12 cellular contexts compared by ENCODE assay signal in the genomic region with DNA sequence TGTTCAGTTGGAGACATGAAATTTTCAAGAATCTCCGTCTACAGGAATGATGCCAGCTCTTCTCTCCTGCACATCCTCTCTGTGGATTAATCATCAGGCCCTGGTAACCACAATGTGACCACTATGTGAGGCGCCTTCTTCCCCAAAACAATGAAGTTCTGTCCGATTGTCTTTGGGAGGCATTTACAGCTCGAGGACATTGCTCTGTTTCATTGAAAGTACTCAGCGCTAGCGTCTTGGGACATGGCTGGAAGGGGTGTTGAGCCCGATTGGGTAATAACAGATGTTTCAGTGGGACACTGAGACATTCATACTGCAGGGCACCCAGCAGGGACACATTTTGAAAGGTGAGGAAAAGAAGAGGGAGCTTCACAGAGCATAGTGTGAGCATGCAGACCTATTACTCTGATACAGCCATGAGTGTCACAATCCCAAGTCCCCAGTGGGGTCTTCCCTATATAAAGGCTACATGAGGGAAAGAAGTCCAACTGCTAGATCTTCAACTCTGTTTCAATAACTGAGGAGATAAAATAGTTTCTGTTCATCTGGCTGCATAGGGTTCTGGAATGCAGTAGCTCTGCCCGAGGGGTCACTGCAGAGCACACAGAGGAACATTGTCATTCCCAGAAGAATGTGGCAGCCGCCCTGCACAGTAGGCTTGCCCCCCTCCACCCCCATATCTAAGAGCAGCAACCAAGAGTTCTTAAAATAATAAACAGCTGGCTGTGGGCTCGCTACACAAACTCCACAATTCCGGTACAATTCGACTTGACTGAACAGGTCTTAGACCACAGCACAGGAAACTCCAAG.
DNase-seq lines count a peak whose midpoint lies in the region; ATAC-seq and TF ChIP-seq lines count a peak whose summit lies in the region.
"Had no signal": no experiment of that assay in that cellular context is flagged by ENCODE, and none has a peak within 500 bp of the region (broad histone marks: within the 10 kb centered on the region; RNA-seq: fewer than 3 reads in every experiment).

No MANE protein-coding gene starts in this region.

- H3K36me3 ChIP-seq in ectodermal cell (ENCODE audit: control insufficient read depth, insufficient read depth, low read length) (no peaks in the 10 kb centered on the region), liver (ENCODE audit: control insufficient read depth in 4 of 4, insufficient read depth in 3 of 4, low read depth in 1 of 4, low read length in 3 of 4) (no peaks in the 10 kb centered on the region), Peyer's patch (no peaks in the 10 kb centered on the region)

- no peak overlapping the region for H3K9ac ChIP-seq in liver (ENCODE audit: low read depth in 1 of 2, low read length in 2 of 2)

- no peak for TF ChIP-seq POLR2A in Peyer's patch (IDR thresholded peaks at IDR 0.05)

- DNase-seq in AG10803 (ENCODE audit: low read depth) (peak; percentile 96), OCI-M1 (lab: John Stamatoyannopoulos, UW) (peak; percentile 6), Peyer's patch (no peak), GOT3 (lab: John Stamatoyannopoulos, UW) (no peak)
- DNase-seq: aorta; CD8-positive, alpha-beta T cell; NCI-H1930; stimulated activated CD4-positive, alpha-beta T cell treated with anti-CD3 and anti-CD28 coated beads, Interleukin-2, amount 100 ng/mL, for 48 hours had no signal

- 92 to 93% methylated on average over 12 of the region's 12 CpGs for WGBS in ectodermal cell, 2 experiments
- 76% methylated on average over 12 of the region's 12 CpGs for WGBS in liver

- no peak for TF ChIP-seq RAD21 in liver (IDR thresholded peaks at IDR 0.05)

- H3K9me3 ChIP-seq in ectodermal cell (ENCODE audit: control insufficient read depth, low read length), result no peaks in the 10 kb centered on the region
- H3K9me3 ChIP-seq in liver (ENCODE audit: control insufficient read depth in 4 of 4, low read length in 3 of 4), result no peaks in the 10 kb centered on the region
- H3K9me3 ChIP-seq in Peyer's patch, result no peaks in the 10 kb centered on the region

- TF ChIP-seq CTCF in AG10803 (conservative IDR thresholded peaks at IDR 0.05; ENCODE audit: low read length) (peak; percentile 29; the same call in 1 of the 2 replicates), liver (IDR thresholded peaks at IDR 0.05; ENCODE audit: low read depth, low read length, missing input control) (no peak), Peyer's patch (IDR thresholded peaks at IDR 0.05) (no peak)

- H3K27ac ChIP-seq in ectodermal cell (ENCODE audit: insufficient read depth, low read depth, low read length, poor library complexity, severe bottlenecking) (peak overlapping the region; percentile 31), liver (ENCODE audit: low read depth in 1 of 2, low read length in 2 of 2) (no peak overlapping the region), Peyer's patch (no peak overlapping the region)

- peak overlapping the region; percentile 24 for H3K4me3 ChIP-seq in AG10803 (ENCODE audit: low read length)
- no peak overlapping the region for H3K4me3 ChIP-seq in ectodermal cell (ENCODE audit: insufficient read depth, low read depth, low read length)
- H3K4me3 ChIP-seq in liver (ENCODE audit: low read depth in 1 of 3, low read length in 3 of 3), result no peak overlapping the region
- no peak overlapping the region for H3K4me3 ChIP-seq in Peyer's patch

- ATAC-seq in HG03457 (IDR thresholded peaks at IDR 0.05; ENCODE audit: unreplicated experiment) (no peak), GM21526 (IDR thresholded peaks at IDR 0.05; ENCODE audit: low FRiP score, unreplicated experiment) (no peak)
- ATAC-seq: CD8-positive, alpha-beta T cell had no signal

- H3K4me1 ChIP-seq in ectodermal cell (ENCODE audit: control insufficient read depth, insufficient read depth, low read length) (peaks cover 4% of the 10 kb centered on the region), liver (ENCODE audit: control insufficient read depth in 4 of 4, insufficient read depth in 4 of 4, low read length in 3 of 4) (no peaks in the 10 kb centered on the region), Peyer's patch (no peaks in the 10 kb centered on the region)

- no peaks in the 10 kb centered on the region for H3K27me3 ChIP-seq in ectodermal cell (ENCODE audit: control insufficient read depth, insufficient read depth, low read length, poor library complexity, severe bottlenecking)
- no peaks in the 10 kb centered on the region for H3K27me3 ChIP-seq in liver (ENCODE audit: control insufficient read depth in 4 of 4, insufficient read depth in 4 of 4, low read length in 3 of 4)
- H3K27me3 ChIP-seq in Peyer's patch, result no peaks in the 10 kb centered on the region

TF ChIP-seq in liver, 16 proteins besides CTCF, POLR2A, EP300 and RAD21:
- TF ChIP-seq NR2F2 (IDR thresholded peaks at IDR 0.05) (peak; percentile 43), EGR1 (IDR thresholded peaks at IDR 0.05; ENCODE audit: low read depth in 2 of 2) (no peak), RXRA (IDR thresholded peaks at IDR 0.05) (no peak), HNF4G (IDR thresholded peaks at IDR 0.05) (no peak), FOXA2 (IDR thresholded peaks at IDR 0.05) (no peak), YY1 (IDR thresholded peaks at IDR 0.05) (no peak), SP1 (IDR thresholded peaks at IDR 0.05) (no peak)
- TF ChIP-seq, protein P1, sequence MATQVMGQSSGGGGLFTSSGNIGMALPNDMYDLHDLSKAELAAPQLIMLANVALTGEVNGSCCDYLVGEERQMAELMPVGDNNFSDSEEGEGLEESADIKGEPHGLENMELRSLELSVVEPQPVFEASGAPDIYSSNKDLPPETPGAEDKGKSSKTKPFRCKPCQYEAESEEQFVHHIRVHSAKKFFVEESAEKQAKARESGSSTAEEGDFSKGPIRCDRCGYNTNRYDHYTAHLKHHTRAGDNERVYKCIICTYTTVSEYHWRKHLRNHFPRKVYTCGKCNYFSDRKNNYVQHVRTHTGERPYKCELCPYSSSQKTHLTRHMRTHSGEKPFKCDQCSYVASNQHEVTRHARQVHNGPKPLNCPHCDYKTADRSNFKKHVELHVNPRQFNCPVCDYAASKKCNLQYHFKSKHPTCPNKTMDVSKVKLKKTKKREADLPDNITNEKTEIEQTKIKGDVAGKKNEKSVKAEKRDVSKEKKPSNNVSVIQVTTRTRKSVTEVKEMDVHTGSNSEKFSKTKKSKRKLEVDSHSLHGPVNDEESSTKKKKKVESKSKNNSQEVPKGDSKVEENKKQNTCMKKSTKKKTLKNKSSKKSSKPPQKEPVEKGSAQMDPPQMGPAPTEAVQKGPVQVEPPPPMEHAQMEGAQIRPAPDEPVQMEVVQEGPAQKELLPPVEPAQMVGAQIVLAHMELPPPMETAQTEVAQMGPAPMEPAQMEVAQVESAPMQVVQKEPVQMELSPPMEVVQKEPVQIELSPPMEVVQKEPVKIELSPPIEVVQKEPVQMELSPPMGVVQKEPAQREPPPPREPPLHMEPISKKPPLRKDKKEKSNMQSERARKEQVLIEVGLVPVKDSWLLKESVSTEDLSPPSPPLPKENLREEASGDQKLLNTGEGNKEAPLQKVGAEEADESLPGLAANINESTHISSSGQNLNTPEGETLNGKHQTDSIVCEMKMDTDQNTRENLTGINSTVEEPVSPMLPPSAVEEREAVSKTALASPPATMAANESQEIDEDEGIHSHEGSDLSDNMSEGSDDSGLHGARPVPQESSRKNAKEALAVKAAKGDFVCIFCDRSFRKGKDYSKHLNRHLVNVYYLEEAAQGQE (IDR thresholded peaks at IDR 0.05), result no peak
- TF ChIP-seq, protein P2, sequence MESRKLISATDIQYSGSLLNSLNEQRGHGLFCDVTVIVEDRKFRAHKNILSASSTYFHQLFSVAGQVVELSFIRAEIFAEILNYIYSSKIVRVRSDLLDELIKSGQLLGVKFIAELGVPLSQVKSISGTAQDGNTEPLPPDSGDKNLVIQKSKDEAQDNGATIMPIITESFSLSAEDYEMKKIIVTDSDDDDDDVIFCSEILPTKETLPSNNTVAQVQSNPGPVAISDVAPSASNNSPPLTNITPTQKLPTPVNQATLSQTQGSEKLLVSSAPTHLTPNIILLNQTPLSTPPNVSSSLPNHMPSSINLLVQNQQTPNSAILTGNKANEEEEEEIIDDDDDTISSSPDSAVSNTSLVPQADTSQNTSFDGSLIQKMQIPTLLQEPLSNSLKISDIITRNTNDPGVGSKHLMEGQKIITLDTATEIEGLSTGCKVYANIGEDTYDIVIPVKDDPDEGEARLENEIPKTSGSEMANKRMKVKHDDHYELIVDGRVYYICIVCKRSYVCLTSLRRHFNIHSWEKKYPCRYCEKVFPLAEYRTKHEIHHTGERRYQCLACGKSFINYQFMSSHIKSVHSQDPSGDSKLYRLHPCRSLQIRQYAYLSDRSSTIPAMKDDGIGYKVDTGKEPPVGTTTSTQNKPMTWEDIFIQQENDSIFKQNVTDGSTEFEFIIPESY (IDR thresholded peaks at IDR 0.05), result no peak

Comparison
In these comparisons a context has a peak if more than half of its experiments do, and no peak if none do; other contexts are left out.
1. DNase-seq: peak in AG10803 (single experiment) and OCI-M1 (single experiment); none in Peyer's patch (0 of 3) and GOT3 (single experiment).